ENCODE assay signal across 4 cellular contexts in the genomic region with DNA sequence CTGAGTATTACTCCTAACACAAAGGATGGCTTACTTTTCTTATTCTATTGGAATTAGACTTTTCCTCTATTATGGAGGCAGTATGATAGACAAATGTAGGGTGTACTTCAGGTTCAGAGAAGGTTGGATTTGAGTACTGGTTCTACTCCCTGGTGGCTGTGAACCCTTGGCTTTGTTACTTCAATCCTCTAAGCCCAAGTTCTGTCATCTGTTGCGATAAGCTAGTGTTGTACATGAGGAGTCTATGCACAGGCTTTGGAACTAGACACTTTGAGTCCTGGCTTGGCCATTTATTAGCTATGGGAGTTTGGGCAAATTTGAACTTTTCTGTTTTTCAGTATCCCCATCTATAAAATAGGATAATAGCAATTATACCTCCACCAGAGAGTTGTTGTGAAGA. TPM values are rescaled to one million over a fixed set of nuclear protein-coding genes. Genes with fewer than 3 reads are reported as not detected.
"Had no signal": no experiment of that assay in that cellular context is flagged by ENCODE, and none has a peak within 500 bp of the region (broad histone marks: within the 10 kb centered on the region; RNA-seq: fewer than 3 reads in every experiment).

No MANE protein-coding gene starts in this region.

RNA-seq across cellular contexts. Expression of a gene that starts 39.7 kb away (rescaled TPM):
- total RNA-seq: NCI-H460 had no signal

RNA-seq across cellular contexts. Expression of a gene that starts 54.3 kb away (rescaled TPM):
- total RNA-seq: LHCN-M2, M059J, MCF 10A, NCI-H460 had no signal
